8 cellular contexts compared by ENCODE assay signal in genomic region chr2:43226558-43226954, GRCh38. TPM values are rescaled to one million over a fixed set of nuclear protein-coding genes. Genes with fewer than 3 reads are reported as not detected.
DNase-seq lines count a peak whose midpoint lies in the region; ATAC-seq lines count a peak whose summit lies in the region.

ZFP36L2 (minus strand) TSS chr2:43226606; CDS start chr2:43226315, 291 bp downstream.

- peak; percentile 62 for ATAC-seq in HG03432 (IDR thresholded peaks at IDR 0.05; ENCODE audit: unreplicated experiment)

- DNase-seq in Ammon's horn (ENCODE audit: low spot score) (peak; percentile 95), GM19238 (ENCODE audit: insufficient read length, low spot score) (peak; percentile 92), NCI-H510A treated with DMSO at 0.1 percent for 48 hours (lab: John Stamatoyannopoulos, UW) (peak; percentile 81), cerebellum (ENCODE audit: low spot score) (peak; percentile 80), kidney glomerular epithelial cell (lab: John Stamatoyannopoulos, UW) (peak; percentile 82)
- peak; percentile 92 to 93 for DNase-seq in activated CD4-positive, alpha-beta T cell treated with anti-CD3 and anti-CD28 coated beads for 24 hours (ENCODE audit: low read depth in 2 of 2)
- DNase-seq in stimulated activated CD4-positive, alpha-beta T cell treated with anti-CD3 and anti-CD28 coated beads, Interleukin-1b, Interleukin-23, amount 100 ng/mL, for 4 hours (ENCODE audit: low read depth in 2 of 2) = peak; percentile 92 to 94

RNA-seq across cellular contexts. Expression of gene ZFP36L2, which starts in this region (rescaled TPM):
- 6.6 TPM for total RNA-seq in cerebellum

Comparison
In these comparisons a context has a peak if more than half of its experiments do, and no peak if none do; other contexts are left out.
1. Peak in every context shown above with its lines: DNase-seq and ATAC-seq.